ENCODE assay signal across 1 cellular context in genomic region chr12:1593232-1594044, GRCh38.
TF ChIP-seq lines count a peak whose summit lies in the region.

No MANE protein-coding gene starts in this region.

TF ChIP-seq in GM12878, 131 proteins besides CTCF, POLR2A, EP300 and RAD21 (continues in another document):
- peak; percentile 63; the same call in 1 of the 2 replicates for TF ChIP-seq TCF3 (IDR thresholded peaks at IDR 0.05; ENCODE audit: borderline replicate concordance, insufficient read depth, low read depth, low read length)
- no peak for TF ChIP-seq RELB (IDR thresholded peaks at IDR 0.05; ENCODE audit: low read depth)
- no peak for TF ChIP-seq BCLAF1 (IDR thresholded peaks at IDR 0.05)
- no peak for TF ChIP-seq MYC (IDR thresholded peaks at IDR 0.05; ENCODE audit: insufficient read depth, insufficient read length, insufficient replicate concordance, low read length, severe bottlenecking)
- no peak for TF ChIP-seq MXI1 (IDR thresholded peaks at IDR 0.05; ENCODE audit: low read depth, low read length)
- TF ChIP-seq ZNF687 (IDR thresholded peaks at IDR 0.05): no peak
- TF ChIP-seq CHD2 (IDR thresholded peaks at IDR 0.05; ENCODE audit: borderline replicate concordance, low read depth, low read length): peak; percentile 10; the same call in 1 of the 2 replicates
- TF ChIP-seq SIN3A (IDR thresholded peaks at IDR 0.05; ENCODE audit: low read depth, low read length): 0 out of 2 replicates have a peak, but pooled peaks have one; percentile 30
- TF ChIP-seq DPF2 (IDR thresholded peaks at IDR 0.05): 0 out of 2 replicates have a peak, but pooled peaks have one; percentile 32
- no peak for TF ChIP-seq ZNF274 (IDR thresholded peaks at IDR 0.05; ENCODE audit: insufficient read depth, insufficient read length)
- TF ChIP-seq TCF12 (IDR thresholded peaks at IDR 0.05; ENCODE audit: low read depth, low read length): 0 out of 2 replicates have a peak, but pooled peaks have one; percentile 24
- TF ChIP-seq E2F4 (IDR thresholded peaks at IDR 0.05; ENCODE audit: low read depth, low read length): no peak
- 0 out of 2 replicates have a peak, but pooled peaks have one; percentile 36 for TF ChIP-seq LARP7 (IDR thresholded peaks at IDR 0.05)
- TF ChIP-seq SMC3 (IDR thresholded peaks at IDR 0.05; ENCODE audit: borderline replicate concordance, low read length): no peak
- no peak for TF ChIP-seq YBX1 (IDR thresholded peaks at IDR 0.05)
- TF ChIP-seq POLR2AphosphoS2 (IDR thresholded peaks at IDR 0.05; ENCODE audit: low read depth, low read length): no peak
- TF ChIP-seq USF2 (IDR thresholded peaks at IDR 0.05; ENCODE audit: borderline replicate concordance, low read depth, low read length): no peak
- no peak for TF ChIP-seq NFYA (IDR thresholded peaks at IDR 0.05; ENCODE audit: borderline replicate concordance, low read depth, low read length)
- no peak for TF ChIP-seq POLR2AphosphoS5 (IDR thresholded peaks at IDR 0.05; ENCODE audit: low read length)
- TF ChIP-seq GATAD2B (conservative IDR thresholded peaks at IDR 0.05; ENCODE audit: low read depth): peak; percentile 56; the same call in 1 of the 2 replicates
- no peak for TF ChIP-seq EZH2 (IDR thresholded peaks at IDR 0.05; ENCODE audit: borderline replicate concordance, control insufficient read depth, low read depth, low read length)
- TF ChIP-seq IKZF1 (conservative IDR thresholded peaks at IDR 0.05): no peak
- TF ChIP-seq ZNF384 (IDR thresholded peaks at IDR 0.05; ENCODE audit: borderline replicate concordance, low read depth, low read length): no peak
- no peak for TF ChIP-seq ZNF622 (IDR thresholded peaks at IDR 0.05)
- TF ChIP-seq HDGF (IDR thresholded peaks at IDR 0.05): 0 out of 2 replicates have a peak, but pooled peaks have one; percentile 37
- TF ChIP-seq RUNX3 (IDR thresholded peaks at IDR 0.05; ENCODE audit: low read length): peak; percentile 16; the same call in 1 of the 2 replicates
- TF ChIP-seq CEBPZ (IDR thresholded peaks at IDR 0.05; ENCODE audit: low read depth, low read length): no peak
- peak; percentile 61; the same call in 1 of the 2 replicates for TF ChIP-seq NKRF (conservative IDR thresholded peaks at IDR 0.05)
- no peak; the same call in 1 of the 2 replicates for TF ChIP-seq PAX5 (IDR thresholded peaks at IDR 0.05; ENCODE audit: borderline replicate concordance, low read depth, low read length)
- TF ChIP-seq ZNF207 (IDR thresholded peaks at IDR 0.05; ENCODE audit: borderline replicate concordance): no peak
- no peak for TF ChIP-seq RFX5 (IDR thresholded peaks at IDR 0.05; ENCODE audit: low read depth, low read length)
- TF ChIP-seq PBX3 (IDR thresholded peaks at IDR 0.05; ENCODE audit: insufficient replicate concordance, low read depth, low read length): no peak
- no peak for TF ChIP-seq SIX5 (IDR thresholded peaks at IDR 0.05; ENCODE audit: low read depth, low read length, severe bottlenecking)
- no peak for TF ChIP-seq FOS (IDR thresholded peaks at IDR 0.05; ENCODE audit: borderline replicate concordance, extremely low read depth, insufficient read length)
- no peak for TF ChIP-seq STAT3 (IDR thresholded peaks at IDR 0.05; ENCODE audit: low read depth, low read length)
- TF ChIP-seq ZNF217 (IDR thresholded peaks at IDR 0.05): no peak
- no peak for TF ChIP-seq SMAD1 (IDR thresholded peaks at IDR 0.05; ENCODE audit: low read depth, partially characterized antibody)
- TF ChIP-seq SP1 (IDR thresholded peaks at IDR 0.05; ENCODE audit: low read depth, low read length): no peak
- TF ChIP-seq ELK1 (IDR thresholded peaks at IDR 0.05; ENCODE audit: low read depth, low read length): no peak
- no peak for TF ChIP-seq RCOR1 (conservative IDR thresholded peaks at IDR 0.05; ENCODE audit: low read depth, low read length)
- 0 out of 2 replicates have a peak, but pooled peaks have one; percentile 15 for TF ChIP-seq MAX (IDR thresholded peaks at IDR 0.05; ENCODE audit: low read depth, low read length)
- no peak for TF ChIP-seq ZBED1 (IDR thresholded peaks at IDR 0.05; ENCODE audit: borderline replicate concordance)
- TF ChIP-seq SREBF1 (IDR thresholded peaks at IDR 0.05; ENCODE audit: low read length): no peak
- TF ChIP-seq POU2F2 (IDR thresholded peaks at IDR 0.05; ENCODE audit: borderline replicate concordance, low read depth, low read length): no peak
- no peak for TF ChIP-seq SRF (IDR thresholded peaks at IDR 0.05; ENCODE audit: low read depth in 2 of 2, low read length in 2 of 2)
